9 cellular contexts compared by ENCODE assay signal in genomic region chr17:75077072-75077489, GRCh38. TPM values are rescaled to one million over a fixed set of nuclear protein-coding genes. Genes with fewer than 3 reads are reported as not detected.
DNase-seq lines count a peak whose midpoint lies in the region; TF ChIP-seq lines count a peak whose summit lies in the region.
"Had no signal": no experiment of that assay in that cellular context is flagged by ENCODE, and none has a peak within 500 bp of the region (broad histone marks: within the 10 kb centered on the region; RNA-seq: fewer than 3 reads in every experiment).

No MANE protein-coding gene starts in this region.

- TF ChIP-seq RAD21 in liver (IDR thresholded peaks at IDR 0.05): no peak

- H3K27me3 ChIP-seq in adipocyte (replicated peaks; ENCODE audit: control insufficient read depth, insufficient read depth, low read length) (no peaks in the 10 kb centered on the region), liver (ENCODE audit: control insufficient read depth in 4 of 4, insufficient read depth in 4 of 4, low read length in 3 of 4) (no peaks in the 10 kb centered on the region)

- H3K36me3 ChIP-seq in adipocyte (ENCODE audit: control insufficient read depth, insufficient read depth, low read length, severe bottlenecking): no peaks in the 10 kb centered on the region
- H3K36me3 ChIP-seq in liver (ENCODE audit: control insufficient read depth in 4 of 4, insufficient read depth in 3 of 4, low read depth in 1 of 4, low read length in 3 of 4): no peaks in the 10 kb centered on the region

- DNase-seq in T-helper 1 cell: no peak
- no peak for DNase-seq in adipocyte (ENCODE audit: low read depth)
- no peak for DNase-seq in NCI-H524 (lab: John Stamatoyannopoulos, UW)
- no peak for DNase-seq in foreskin melanocyte
- DNase-seq in DMS79 (lab: John Stamatoyannopoulos, UW): no peak

- no peaks in the 10 kb centered on the region for H3K9me3 Mint-ChIP-seq in T-helper 1 cell treated with Interleukin-12 subunit alpha and Interleukin-12 subunit beta and Interleukin-4 antibody, amounts not matched to agents 30 μg/mL and 1 μg/mL, for 36 hours

- H3K4me1 ChIP-seq in adipocyte (ENCODE audit: control insufficient read depth, insufficient read depth, low read length) (peaks cover 49% of the 10 kb centered on the region), liver (ENCODE audit: control insufficient read depth in 4 of 4, insufficient read depth in 4 of 4, low read length in 3 of 4) (peaks cover 3 to 48% (median 40%) of the 10 kb centered on the region in 4 donors)

- H3K4me3 Mint-ChIP-seq in T-helper 1 cell treated with Interleukin-12 subunit alpha and Interleukin-12 subunit beta and Interleukin-4 antibody, amounts not matched to agents 30 μg/mL and 1 μg/mL, for 36 hours: peak overlapping the region; percentile 44

- TF ChIP-seq CTCF in liver (IDR thresholded peaks at IDR 0.05; ENCODE audit: low read depth, low read length, missing input control): peak; percentile 0

- H3K9me3 ChIP-seq in adipocyte (ENCODE audit: control insufficient read depth, low read length) (no peaks in the 10 kb centered on the region), liver (ENCODE audit: control insufficient read depth in 4 of 4, low read length in 3 of 4) (no peaks in the 10 kb centered on the region)
- H3K9me3 ChIP-seq: A549 had no signal

- no peaks in the 10 kb centered on the region for H3K36me3 Mint-ChIP-seq in T-helper 1 cell treated with Interleukin-12 subunit alpha and Interleukin-12 subunit beta and Interleukin-4 antibody, amounts not matched to agents 30 μg/mL and 1 μg/mL, for 36 hours (ENCODE audit: low read depth)

- WGBS in liver: 16% methylated on average over 30 of the region's 30 CpGs

- no peak overlapping the region for H3K27ac Mint-ChIP-seq in T-helper 1 cell treated with Interleukin-12 subunit alpha and Interleukin-12 subunit beta and Interleukin-4 antibody, amounts not matched to agents 30 μg/mL and 1 μg/mL, for 36 hours

- H3K4me1 Mint-ChIP-seq in T-helper 1 cell treated with Interleukin-12 subunit alpha and Interleukin-12 subunit beta and Interleukin-4 antibody, amounts not matched to agents 30 μg/mL and 1 μg/mL, for 36 hours (ENCODE audit: low read depth): peaks cover 7% of the 10 kb centered on the region

- H3K27ac ChIP-seq in liver (ENCODE audit: low read depth in 1 of 2, low read length in 2 of 2) (peak overlapping the region; percentile 90 to 92), temporal lobe (ENCODE audit: low read depth, low read length) (peak overlapping the region; percentile 63)

- H3K4me3 ChIP-seq in adipocyte (ENCODE audit: low read length) (no peak overlapping the region), liver (ENCODE audit: low read depth in 1 of 3, low read length in 3 of 3) (peak overlapping the region; percentile 36 to 60 (median 59))
- H3K4me3 ChIP-seq: A549 had no signal

- H3K9ac ChIP-seq in adipocyte (ENCODE audit: low read length) (peak overlapping the region; percentile 66), liver (ENCODE audit: low read depth in 1 of 2, low read length in 2 of 2) (peak overlapping the region in 1 of 2 donors; percentile 45)

- H3K27me3 Mint-ChIP-seq in T-helper 1 cell treated with Interleukin-12 subunit alpha and Interleukin-12 subunit beta and Interleukin-4 antibody, amounts not matched to agents 30 μg/mL and 1 μg/mL, for 36 hours (ENCODE audit: low read depth): no peaks in the 10 kb centered on the region

TF ChIP-seq in liver, 16 proteins besides CTCF, POLR2A, EP300 and RAD21:
- TF ChIP-seq FOXA2 (IDR thresholded peaks at IDR 0.05) (no peak), FOXA1 (IDR thresholded peaks at IDR 0.05) (no peak), NR2F2 (IDR thresholded peaks at IDR 0.05) (peak; percentile 72), HNF4G (IDR thresholded peaks at IDR 0.05) (peak; percentile 61), RXRA (IDR thresholded peaks at IDR 0.05) (peak; percentile 96 to 98), SP1 (IDR thresholded peaks at IDR 0.05) (peak; percentile 92), HNF4A (conservative IDR thresholded peaks at IDR 0.05) (peak; percentile 86 to 87), JUND (IDR thresholded peaks at IDR 0.05) (peak in 1 of 2 donors; percentile 32), EGR1 (IDR thresholded peaks at IDR 0.05; ENCODE audit: low read depth in 2 of 2) (peak; percentile 77 to 87), GABPA (IDR thresholded peaks at IDR 0.05 in 1 of 2, conservative IDR thresholded peaks at IDR 0.05 in 1 of 2) (no peak), ZBTB33 (IDR thresholded peaks at IDR 0.05) (no peak), YY1 (IDR thresholded peaks at IDR 0.05) (no peak), ATF3 (IDR thresholded peaks at IDR 0.05) (no peak), MAX (IDR thresholded peaks at IDR 0.05) (no peak), TAF1 (conservative IDR thresholded peaks at IDR 0.05) (no peak)
- TF ChIP-seq, protein P1, sequence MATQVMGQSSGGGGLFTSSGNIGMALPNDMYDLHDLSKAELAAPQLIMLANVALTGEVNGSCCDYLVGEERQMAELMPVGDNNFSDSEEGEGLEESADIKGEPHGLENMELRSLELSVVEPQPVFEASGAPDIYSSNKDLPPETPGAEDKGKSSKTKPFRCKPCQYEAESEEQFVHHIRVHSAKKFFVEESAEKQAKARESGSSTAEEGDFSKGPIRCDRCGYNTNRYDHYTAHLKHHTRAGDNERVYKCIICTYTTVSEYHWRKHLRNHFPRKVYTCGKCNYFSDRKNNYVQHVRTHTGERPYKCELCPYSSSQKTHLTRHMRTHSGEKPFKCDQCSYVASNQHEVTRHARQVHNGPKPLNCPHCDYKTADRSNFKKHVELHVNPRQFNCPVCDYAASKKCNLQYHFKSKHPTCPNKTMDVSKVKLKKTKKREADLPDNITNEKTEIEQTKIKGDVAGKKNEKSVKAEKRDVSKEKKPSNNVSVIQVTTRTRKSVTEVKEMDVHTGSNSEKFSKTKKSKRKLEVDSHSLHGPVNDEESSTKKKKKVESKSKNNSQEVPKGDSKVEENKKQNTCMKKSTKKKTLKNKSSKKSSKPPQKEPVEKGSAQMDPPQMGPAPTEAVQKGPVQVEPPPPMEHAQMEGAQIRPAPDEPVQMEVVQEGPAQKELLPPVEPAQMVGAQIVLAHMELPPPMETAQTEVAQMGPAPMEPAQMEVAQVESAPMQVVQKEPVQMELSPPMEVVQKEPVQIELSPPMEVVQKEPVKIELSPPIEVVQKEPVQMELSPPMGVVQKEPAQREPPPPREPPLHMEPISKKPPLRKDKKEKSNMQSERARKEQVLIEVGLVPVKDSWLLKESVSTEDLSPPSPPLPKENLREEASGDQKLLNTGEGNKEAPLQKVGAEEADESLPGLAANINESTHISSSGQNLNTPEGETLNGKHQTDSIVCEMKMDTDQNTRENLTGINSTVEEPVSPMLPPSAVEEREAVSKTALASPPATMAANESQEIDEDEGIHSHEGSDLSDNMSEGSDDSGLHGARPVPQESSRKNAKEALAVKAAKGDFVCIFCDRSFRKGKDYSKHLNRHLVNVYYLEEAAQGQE (IDR thresholded peaks at IDR 0.05): peak; percentile 72

RNA-seq across cellular contexts. Expression of gene SLC16A5, which starts 10.7 kb away (rescaled TPM):
- 1 to 10 TPM; 3.0 to 4.5 TPM for total RNA-seq in liver
- polyA plus RNA-seq in liver: 1 to 10 TPM; 1.0 to 2.1 TPM
- 0.98 TPM for total RNA-seq in temporal lobe

RNA-seq across cellular contexts. Expression of gene KCTD2, which starts 30.1 kb away (rescaled TPM):
- total RNA-seq in liver (1 to 10 TPM; 5.6 to 8.2 TPM), temporal lobe (29.7 TPM)
- polyA plus RNA-seq in liver: 1 to 10 TPM; 2.4 to 7.1 TPM

RNA-seq across cellular contexts. Expression of gene ATP5PD, which starts 30.3 kb away (rescaled TPM):
- total RNA-seq in liver (100 to 1,000 TPM; 102 to 128 TPM), temporal lobe (75.0 TPM)
- 100 to 1,000 TPM; 241 to 378 TPM for polyA plus RNA-seq in liver

RNA-seq across cellular contexts. Expression of gene ARMC7, which starts 32.7 kb away (rescaled TPM):
- total RNA-seq in liver: 1 to 10 TPM; 1.7 to 3.1 TPM
- polyA plus RNA-seq in liver: 1 to 10 TPM; 4.3 to 6.6 TPM
- total RNA-seq in temporal lobe: 2.2 TPM

RNA-seq across cellular contexts. Expression of gene NT5C, which starts 54.5 kb away (rescaled TPM):
- 10 to 100 TPM; 13.6 to 27.2 TPM for total RNA-seq in liver
- polyA plus RNA-seq in liver: 10 to 100 TPM; 22.5 to 26.4 TPM
- 22.1 TPM for total RNA-seq in temporal lobe
